ENCODE assay signal across 8 cellular contexts in genomic region chrX:154428176-154429171, GRCh38. TPM values are rescaled to one million over a fixed set of nuclear protein-coding genes. Genes with fewer than 3 reads are reported as not detected.
DNase-seq lines count a peak whose midpoint lies in the region; TF ChIP-seq lines count a peak whose summit lies in the region.

A gene with protein sequence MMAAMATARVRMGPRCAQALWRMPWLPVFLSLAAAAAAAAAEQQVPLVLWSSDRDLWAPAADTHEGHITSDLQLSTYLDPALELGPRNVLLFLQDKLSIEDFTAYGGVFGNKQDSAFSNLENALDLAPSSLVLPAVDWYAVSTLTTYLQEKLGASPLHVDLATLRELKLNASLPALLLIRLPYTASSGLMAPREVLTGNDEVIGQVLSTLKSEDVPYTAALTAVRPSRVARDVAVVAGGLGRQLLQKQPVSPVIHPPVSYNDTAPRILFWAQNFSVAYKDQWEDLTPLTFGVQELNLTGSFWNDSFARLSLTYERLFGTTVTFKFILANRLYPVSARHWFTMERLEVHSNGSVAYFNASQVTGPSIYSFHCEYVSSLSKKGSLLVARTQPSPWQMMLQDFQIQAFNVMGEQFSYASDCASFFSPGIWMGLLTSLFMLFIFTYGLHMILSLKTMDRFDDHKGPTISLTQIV (plus strand): TSS chrX:154428677. CDS start chrX:154428693, 16 bp downstream.

- no peaks in the 10 kb centered on the region for H3K27me3 ChIP-seq in neural cell (ENCODE audit: insufficient read depth, low read depth, low read length)
- no peaks in the 10 kb centered on the region for H3K27me3 ChIP-seq in stomach

- peak within 1 kb of the TSS; percentile 72 for H3K4me3 ChIP-seq in LNCaP clone FGC (ENCODE audit: low read depth, low read length)
- H3K4me3 ChIP-seq in neural cell (ENCODE audit: low read length): peak within 1 kb of the TSS; percentile 77
- peak within 1 kb of the TSS; percentile 69 to 80 (median 76) for H3K4me3 ChIP-seq in stomach

- H3K4me1 ChIP-seq in stomach: peaks cover 0 to 49% (median 31%) of the 10 kb centered on the region in 4 donors

- H3K9me3 ChIP-seq in neural cell (ENCODE audit: low read length): no peaks in the 10 kb centered on the region
- H3K9me3 ChIP-seq in stomach: no peaks in the 10 kb centered on the region

- peak; percentile 18; the same call in 1 of the 2 replicates for TF ChIP-seq CTCF in LNCaP clone FGC (IDR thresholded peaks at IDR 0.05; ENCODE audit: control insufficient read depth, extremely low read depth, insufficient read depth)
- TF ChIP-seq CTCF in neural cell (IDR thresholded peaks at IDR 0.05; ENCODE audit: poor library complexity, severe bottlenecking): peak; percentile 29
- TF ChIP-seq CTCF in stomach (IDR thresholded peaks at IDR 0.05): peak in 1 of 7 experiments; percentile 1

- TF ChIP-seq POLR2A in stomach (IDR thresholded peaks at IDR 0.05): no peak

- H3K27ac ChIP-seq in neural cell (ENCODE audit: low read length) (peak within 1 kb of the TSS; percentile 72), stomach (peak within 1 kb of the TSS; percentile 80 to 89 (median 82))

- peak within 1 kb of the TSS; percentile 77 for H3K9ac ChIP-seq in neural cell (ENCODE audit: low read length)

- peak within 1 kb of the TSS; percentile 27 for H2AFZ ChIP-seq in neural cell (ENCODE audit: low read depth, low read length)

- H3K4me2 ChIP-seq in neural cell (ENCODE audit: low read length): peak within 1 kb of the TSS; percentile 80

- TF ChIP-seq EP300 in neural cell (conservative IDR thresholded peaks at IDR 0.05; ENCODE audit: poor library complexity, severe bottlenecking) (no peak), stomach (IDR thresholded peaks at IDR 0.05) (no peak)

- no peaks in the 10 kb centered on the region for H4K20me1 ChIP-seq in neural cell (ENCODE audit: insufficient read depth)

- no peaks in the 10 kb centered on the region for H3K36me3 ChIP-seq in neural cell (ENCODE audit: insufficient read depth, low read length)
- peaks cover 4 to 22% (median 17%) of the 10 kb centered on the region in 4 donors for H3K36me3 ChIP-seq in stomach

- intact Hi-C loops in stomach (cut with DNase I; ENCODE audit: low total_unique reads): no loop called here

- H3F3A ChIP-seq in neural cell (ENCODE audit: insufficient read depth, low read length, poor library complexity, severe bottlenecking): no peaks in the 10 kb centered on the region

- peak; percentile 92 for DNase-seq in EL
- DNase-seq in GOT3 (lab: John Stamatoyannopoulos, UW): peak; percentile 59
- peak; percentile 80 for DNase-seq in LNCaP clone FGC (ENCODE audit: low read depth)
- DNase-seq in SHP77 (lab: John Stamatoyannopoulos, UW): peak; percentile 84 to 86
- peak; percentile 95 for DNase-seq in activated effector memory CD4-positive, alpha-beta T cell treated with anti-CD3 and anti-CD28 coated beads, Interleukin-2, amount 50 U/mL, for 16 hours
- DNase-seq in fibroblast of the conjunctiva (ENCODE audit: low read depth): peak; percentile 86
- DNase-seq in stomach: peak; percentile 93

- peak; percentile 14 for TF ChIP-seq RAD21 in neural cell (conservative IDR thresholded peaks at IDR 0.05)

- no peaks in the 10 kb centered on the region for H3K9me2 ChIP-seq in neural cell (ENCODE audit: insufficient read depth, low read length)

- WGBS in stomach, 5 donors: 8 to 41% (median 21%) methylated on average over 22 to 87 of the region's 87 CpGs

- peaks cover 12% of the 10 kb centered on the region for H3K79me2 ChIP-seq in neural cell (replicated peaks; ENCODE audit: insufficient read depth, low read length)

TF ChIP-seq in neural cell, 6 proteins besides CTCF, POLR2A, EP300 and RAD21:
- TF ChIP-seq TAF1 (IDR thresholded peaks at IDR 0.05; ENCODE audit: low read depth) (peak; percentile 89), SMC3 (conservative IDR thresholded peaks at IDR 0.05; ENCODE audit: poor library complexity) (no peak), POLR2AphosphoS5 (IDR thresholded peaks at IDR 0.05) (peak; percentile 86), EZH2 (IDR thresholded peaks at IDR 0.05; ENCODE audit: borderline replicate concordance, insufficient read depth, low read length, poor library complexity, severe bottlenecking) (no peak), MXI1 (conservative IDR thresholded peaks at IDR 0.05; ENCODE audit: poor library complexity, severe bottlenecking) (peak; percentile 61)
- TF ChIP-seq, protein P1, sequence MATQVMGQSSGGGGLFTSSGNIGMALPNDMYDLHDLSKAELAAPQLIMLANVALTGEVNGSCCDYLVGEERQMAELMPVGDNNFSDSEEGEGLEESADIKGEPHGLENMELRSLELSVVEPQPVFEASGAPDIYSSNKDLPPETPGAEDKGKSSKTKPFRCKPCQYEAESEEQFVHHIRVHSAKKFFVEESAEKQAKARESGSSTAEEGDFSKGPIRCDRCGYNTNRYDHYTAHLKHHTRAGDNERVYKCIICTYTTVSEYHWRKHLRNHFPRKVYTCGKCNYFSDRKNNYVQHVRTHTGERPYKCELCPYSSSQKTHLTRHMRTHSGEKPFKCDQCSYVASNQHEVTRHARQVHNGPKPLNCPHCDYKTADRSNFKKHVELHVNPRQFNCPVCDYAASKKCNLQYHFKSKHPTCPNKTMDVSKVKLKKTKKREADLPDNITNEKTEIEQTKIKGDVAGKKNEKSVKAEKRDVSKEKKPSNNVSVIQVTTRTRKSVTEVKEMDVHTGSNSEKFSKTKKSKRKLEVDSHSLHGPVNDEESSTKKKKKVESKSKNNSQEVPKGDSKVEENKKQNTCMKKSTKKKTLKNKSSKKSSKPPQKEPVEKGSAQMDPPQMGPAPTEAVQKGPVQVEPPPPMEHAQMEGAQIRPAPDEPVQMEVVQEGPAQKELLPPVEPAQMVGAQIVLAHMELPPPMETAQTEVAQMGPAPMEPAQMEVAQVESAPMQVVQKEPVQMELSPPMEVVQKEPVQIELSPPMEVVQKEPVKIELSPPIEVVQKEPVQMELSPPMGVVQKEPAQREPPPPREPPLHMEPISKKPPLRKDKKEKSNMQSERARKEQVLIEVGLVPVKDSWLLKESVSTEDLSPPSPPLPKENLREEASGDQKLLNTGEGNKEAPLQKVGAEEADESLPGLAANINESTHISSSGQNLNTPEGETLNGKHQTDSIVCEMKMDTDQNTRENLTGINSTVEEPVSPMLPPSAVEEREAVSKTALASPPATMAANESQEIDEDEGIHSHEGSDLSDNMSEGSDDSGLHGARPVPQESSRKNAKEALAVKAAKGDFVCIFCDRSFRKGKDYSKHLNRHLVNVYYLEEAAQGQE (IDR thresholded peaks at IDR 0.05; ENCODE audit: borderline replicate concordance): peak; percentile 52

RNA-seq across cellular contexts. Expression of the gene that starts here (rescaled TPM):
- polyA plus RNA-seq in neural cell: 126 and 159 TPM in 2 replicates
- 90.3 and 105 TPM in 2 replicates for polyA minus RNA-seq in neural cell
- 10 to 100 TPM; 13.4 to 69.3 (median 26.6) TPM for total RNA-seq in stomach
- 10 to 100 TPM; 16.8 to 49.6 (median 34.9) TPM for polyA plus RNA-seq in stomach

Comparison
In these comparisons a context has a peak if more than half of its experiments do, and no peak if none do; other contexts are left out.
1. Peak in every context shown above with its lines: DNase-seq, H3K4me3 ChIP-seq and H3K27ac ChIP-seq.